ENCODE assay signal across 2 cellular contexts in the genomic region with DNA sequence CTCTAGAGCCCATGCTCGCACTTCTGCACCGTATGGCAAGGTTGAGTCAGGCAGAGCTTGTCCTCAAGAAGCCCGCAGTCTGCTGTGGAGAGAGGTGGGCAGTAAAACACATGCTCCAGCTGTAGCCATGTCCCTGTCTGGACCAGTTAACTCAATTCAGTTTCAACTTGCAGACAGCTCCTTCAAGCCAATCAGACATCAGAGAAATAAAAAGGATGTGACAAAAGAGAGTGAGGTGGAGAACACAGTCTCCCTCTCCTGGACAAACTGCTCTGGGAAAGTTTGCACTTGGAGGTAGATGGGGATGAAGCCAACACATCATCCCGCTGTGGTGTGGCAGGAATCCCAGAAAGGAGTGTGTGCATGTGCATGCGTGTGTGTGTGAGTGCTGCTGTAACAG.
TF ChIP-seq lines count a peak whose summit lies in the region.

No MANE protein-coding gene starts in this region.

TF ChIP-seq in A549, 52 proteins besides CTCF, POLR2A, EP300 and RAD21 (continued from another document):
- TF ChIP-seq RNF2 (IDR thresholded peaks at IDR 0.05; ENCODE audit: borderline replicate concordance, low read depth) (no peak), ZNF302 (CRISPR knock-in tag; IDR thresholded peaks at IDR 0.05) (no peak), EHMT2 (IDR thresholded peaks at IDR 0.05; ENCODE audit: low read depth) (no peak), TP53 (CRISPR knock-in tag; IDR thresholded peaks at IDR 0.05) (no peak), FOXS1 (CRISPR knock-in tag; IDR thresholded peaks at IDR 0.05) (no peak), KDM5A (IDR thresholded peaks at IDR 0.05) (no peak), FOSB (CRISPR knock-in tag; IDR thresholded peaks at IDR 0.05) (no peak)
- TF ChIP-seq, protein P1, sequence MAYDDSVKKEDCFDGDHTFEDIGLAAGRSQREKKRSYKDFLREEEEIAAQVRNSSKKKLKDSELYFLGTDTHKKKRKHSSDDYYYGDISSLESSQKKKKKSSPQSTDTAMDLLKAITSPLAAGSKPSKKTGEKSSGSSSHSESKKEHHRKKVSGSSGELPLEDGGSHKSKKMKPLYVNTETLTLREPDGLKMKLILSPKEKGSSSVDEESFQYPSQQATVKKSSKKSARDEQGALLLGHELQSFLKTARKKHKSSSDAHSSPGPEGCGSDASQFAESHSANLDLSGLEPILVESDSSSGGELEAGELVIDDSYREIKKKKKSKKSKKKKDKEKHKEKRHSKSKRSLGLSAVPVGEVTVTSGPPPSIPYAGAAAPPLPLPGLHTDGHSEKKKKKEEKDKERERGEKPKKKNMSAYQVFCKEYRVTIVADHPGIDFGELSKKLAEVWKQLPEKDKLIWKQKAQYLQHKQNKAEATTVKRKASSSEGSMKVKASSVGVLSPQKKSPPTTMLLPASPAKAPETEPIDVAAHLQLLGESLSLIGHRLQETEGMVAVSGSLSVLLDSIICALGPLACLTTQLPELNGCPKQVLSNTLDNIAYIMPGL (CRISPR knock-in tag; IDR thresholded peaks at IDR 0.05; ENCODE audit: borderline replicate concordance), result no peak
- TF ChIP-seq, protein P2, sequence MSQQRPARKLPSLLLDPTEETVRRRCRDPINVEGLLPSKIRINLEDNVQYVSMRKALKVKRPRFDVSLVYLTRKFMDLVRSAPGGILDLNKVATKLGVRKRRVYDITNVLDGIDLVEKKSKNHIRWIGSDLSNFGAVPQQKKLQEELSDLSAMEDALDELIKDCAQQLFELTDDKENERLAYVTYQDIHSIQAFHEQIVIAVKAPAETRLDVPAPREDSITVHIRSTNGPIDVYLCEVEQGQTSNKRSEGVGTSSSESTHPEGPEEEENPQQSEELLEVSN (IDR thresholded peaks at IDR 0.05; ENCODE audit: borderline replicate concordance, low read depth), result no peak

TF ChIP-seq in GM23338, 12 proteins besides CTCF, POLR2A, EP300 and RAD21 (continued from another document):
- TF ChIP-seq, protein P3, sequence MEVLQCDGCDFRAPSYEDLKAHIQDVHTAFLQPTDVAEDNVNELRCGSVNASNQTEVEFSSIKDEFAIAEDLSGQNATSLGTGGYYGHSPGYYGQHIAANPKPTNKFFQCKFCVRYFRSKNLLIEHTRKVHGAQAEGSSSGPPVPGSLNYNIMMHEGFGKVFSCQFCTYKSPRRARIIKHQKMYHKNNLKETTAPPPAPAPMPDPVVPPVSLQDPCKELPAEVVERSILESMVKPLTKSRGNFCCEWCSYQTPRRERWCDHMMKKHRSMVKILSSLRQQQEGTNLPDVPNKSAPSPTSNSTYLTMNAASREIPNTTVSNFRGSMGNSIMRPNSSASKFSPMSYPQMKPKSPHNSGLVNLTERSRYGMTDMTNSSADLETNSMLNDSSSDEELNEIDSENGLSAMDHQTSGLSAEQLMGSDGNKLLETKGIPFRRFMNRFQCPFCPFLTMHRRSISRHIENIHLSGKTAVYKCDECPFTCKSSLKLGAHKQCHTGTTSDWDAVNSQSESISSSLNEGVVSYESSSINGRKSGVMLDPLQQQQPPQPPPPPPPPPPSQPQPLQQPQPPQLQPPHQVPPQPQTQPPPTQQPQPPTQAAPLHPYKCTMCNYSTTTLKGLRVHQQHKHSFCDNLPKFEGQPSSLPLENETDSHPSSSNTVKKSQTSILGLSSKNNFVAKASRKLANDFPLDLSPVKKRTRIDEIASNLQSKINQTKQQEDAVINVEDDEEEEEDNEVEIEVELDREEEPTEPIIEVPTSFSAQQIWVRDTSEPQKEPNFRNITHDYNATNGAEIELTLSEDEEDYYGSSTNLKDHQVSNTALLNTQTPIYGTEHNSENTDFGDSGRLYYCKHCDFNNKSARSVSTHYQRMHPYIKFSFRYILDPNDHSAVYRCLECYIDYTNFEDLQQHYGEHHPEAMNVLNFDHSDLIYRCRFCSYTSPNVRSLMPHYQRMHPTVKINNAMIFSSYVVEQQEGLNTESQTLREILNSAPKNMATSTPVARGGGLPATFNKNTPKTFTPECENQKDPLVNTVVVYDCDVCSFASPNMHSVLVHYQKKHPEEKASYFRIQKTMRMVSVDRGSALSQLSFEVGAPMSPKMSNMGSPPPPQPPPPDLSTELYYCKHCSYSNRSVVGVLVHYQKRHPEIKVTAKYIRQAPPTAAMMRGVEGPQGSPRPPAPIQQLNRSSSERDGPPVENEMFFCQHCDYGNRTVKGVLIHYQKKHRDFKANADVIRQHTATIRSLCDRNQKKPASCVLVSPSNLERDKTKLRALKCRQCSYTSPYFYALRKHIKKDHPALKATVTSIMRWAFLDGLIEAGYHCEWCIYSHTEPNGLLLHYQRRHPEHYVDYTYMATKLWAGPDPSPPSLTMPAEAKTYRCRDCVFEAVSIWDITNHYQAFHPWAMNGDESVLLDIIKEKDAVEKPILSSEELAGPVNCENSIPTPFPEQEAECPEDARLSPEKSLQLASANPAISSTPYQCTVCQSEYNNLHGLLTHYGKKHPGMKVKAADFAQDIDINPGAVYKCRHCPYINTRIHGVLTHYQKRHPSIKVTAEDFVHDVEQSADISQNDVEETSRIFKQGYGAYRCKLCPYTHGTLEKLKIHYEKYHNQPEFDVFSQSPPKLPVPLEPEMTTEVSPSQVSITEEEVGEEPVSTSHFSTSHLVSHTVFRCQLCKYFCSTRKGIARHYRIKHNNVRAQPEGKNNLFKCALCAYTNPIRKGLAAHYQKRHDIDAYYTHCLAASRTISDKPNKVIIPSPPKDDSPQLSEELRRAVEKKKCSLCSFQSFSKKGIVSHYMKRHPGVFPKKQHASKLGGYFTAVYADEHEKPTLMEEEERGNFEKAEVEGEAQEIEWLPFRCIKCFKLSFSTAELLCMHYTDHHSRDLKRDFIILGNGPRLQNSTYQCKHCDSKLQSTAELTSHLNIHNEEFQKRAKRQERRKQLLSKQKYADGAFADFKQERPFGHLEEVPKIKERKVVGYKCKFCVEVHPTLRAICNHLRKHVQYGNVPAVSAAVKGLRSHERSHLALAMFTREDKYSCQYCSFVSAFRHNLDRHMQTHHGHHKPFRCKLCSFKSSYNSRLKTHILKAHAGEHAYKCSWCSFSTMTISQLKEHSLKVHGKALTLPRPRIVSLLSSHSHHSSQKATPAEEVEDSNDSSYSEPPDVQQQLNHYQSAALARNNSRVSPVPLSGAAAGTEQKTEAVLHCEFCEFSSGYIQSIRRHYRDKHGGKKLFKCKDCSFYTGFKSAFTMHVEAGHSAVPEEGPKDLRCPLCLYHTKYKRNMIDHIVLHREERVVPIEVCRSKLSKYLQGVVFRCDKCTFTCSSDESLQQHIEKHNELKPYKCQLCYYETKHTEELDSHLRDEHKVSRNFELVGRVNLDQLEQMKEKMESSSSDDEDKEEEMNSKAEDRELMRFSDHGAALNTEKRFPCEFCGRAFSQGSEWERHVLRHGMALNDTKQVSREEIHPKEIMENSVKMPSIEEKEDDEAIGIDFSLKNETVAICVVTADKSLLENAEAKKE (CRISPR knock-in tag; IDR thresholded peaks at IDR 0.05), result no peak
- TF ChIP-seq JUNB (IDR thresholded peaks at IDR 0.05; ENCODE audit: unreplicated experiment) (no peak), EZH2phosphoT487 (IDR thresholded peaks at IDR 0.05; ENCODE audit: unreplicated experiment) (no peak), NANOG (IDR thresholded peaks at IDR 0.05; ENCODE audit: borderline replicate concordance) (no peak), ZNF331 (CRISPR knock-in tag; IDR thresholded peaks at IDR 0.05; ENCODE audit: low read depth) (no peak)
- TF ChIP-seq, protein P4, sequence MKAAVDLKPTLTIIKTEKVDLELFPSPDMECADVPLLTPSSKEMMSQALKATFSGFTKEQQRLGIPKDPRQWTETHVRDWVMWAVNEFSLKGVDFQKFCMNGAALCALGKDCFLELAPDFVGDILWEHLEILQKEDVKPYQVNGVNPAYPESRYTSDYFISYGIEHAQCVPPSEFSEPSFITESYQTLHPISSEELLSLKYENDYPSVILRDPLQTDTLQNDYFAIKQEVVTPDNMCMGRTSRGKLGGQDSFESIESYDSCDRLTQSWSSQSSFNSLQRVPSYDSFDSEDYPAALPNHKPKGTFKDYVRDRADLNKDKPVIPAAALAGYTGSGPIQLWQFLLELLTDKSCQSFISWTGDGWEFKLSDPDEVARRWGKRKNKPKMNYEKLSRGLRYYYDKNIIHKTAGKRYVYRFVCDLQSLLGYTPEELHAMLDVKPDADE (IDR thresholded peaks at IDR 0.05), result no peak
- TF ChIP-seq, protein P5, sequence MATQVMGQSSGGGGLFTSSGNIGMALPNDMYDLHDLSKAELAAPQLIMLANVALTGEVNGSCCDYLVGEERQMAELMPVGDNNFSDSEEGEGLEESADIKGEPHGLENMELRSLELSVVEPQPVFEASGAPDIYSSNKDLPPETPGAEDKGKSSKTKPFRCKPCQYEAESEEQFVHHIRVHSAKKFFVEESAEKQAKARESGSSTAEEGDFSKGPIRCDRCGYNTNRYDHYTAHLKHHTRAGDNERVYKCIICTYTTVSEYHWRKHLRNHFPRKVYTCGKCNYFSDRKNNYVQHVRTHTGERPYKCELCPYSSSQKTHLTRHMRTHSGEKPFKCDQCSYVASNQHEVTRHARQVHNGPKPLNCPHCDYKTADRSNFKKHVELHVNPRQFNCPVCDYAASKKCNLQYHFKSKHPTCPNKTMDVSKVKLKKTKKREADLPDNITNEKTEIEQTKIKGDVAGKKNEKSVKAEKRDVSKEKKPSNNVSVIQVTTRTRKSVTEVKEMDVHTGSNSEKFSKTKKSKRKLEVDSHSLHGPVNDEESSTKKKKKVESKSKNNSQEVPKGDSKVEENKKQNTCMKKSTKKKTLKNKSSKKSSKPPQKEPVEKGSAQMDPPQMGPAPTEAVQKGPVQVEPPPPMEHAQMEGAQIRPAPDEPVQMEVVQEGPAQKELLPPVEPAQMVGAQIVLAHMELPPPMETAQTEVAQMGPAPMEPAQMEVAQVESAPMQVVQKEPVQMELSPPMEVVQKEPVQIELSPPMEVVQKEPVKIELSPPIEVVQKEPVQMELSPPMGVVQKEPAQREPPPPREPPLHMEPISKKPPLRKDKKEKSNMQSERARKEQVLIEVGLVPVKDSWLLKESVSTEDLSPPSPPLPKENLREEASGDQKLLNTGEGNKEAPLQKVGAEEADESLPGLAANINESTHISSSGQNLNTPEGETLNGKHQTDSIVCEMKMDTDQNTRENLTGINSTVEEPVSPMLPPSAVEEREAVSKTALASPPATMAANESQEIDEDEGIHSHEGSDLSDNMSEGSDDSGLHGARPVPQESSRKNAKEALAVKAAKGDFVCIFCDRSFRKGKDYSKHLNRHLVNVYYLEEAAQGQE (IDR thresholded peaks at IDR 0.05; ENCODE audit: unreplicated experiment), result no peak
